In genomic region chr3:57787867-57788623, GRCh38 we compare ENCODE assay signal across 10 cellular contexts. TPM values are rescaled to one million over a fixed set of nuclear protein-coding genes. Genes with fewer than 3 reads are reported as not detected.
A peak's percentile ranks its signal among the peaks of the same experiment; 100 is the strongest.
DNase-seq lines count a peak whose midpoint lies in the region; ATAC-seq, FAIRE-seq and TF ChIP-seq lines count a peak whose summit lies in the region.
"Had no signal": no experiment of that assay in that cellular context is flagged by ENCODE, and none has a peak within 500 bp of the region (broad histone marks: within the 10 kb centered on the region; RNA-seq: fewer than 3 reads in every experiment).

No MANE protein-coding gene starts in this region.

- H3F3A ChIP-seq in PC-9 (ENCODE audit: insufficient read depth, low read depth), result peaks cover 13% of the 10 kb centered on the region; the same call in 1 of the 2 replicates

- CTCF ChIA-PET in PC-9 (lab: Charles Lee), result no interaction called here

- no peak for TF ChIP-seq CTCF in choroid plexus epithelial cell (conservative IDR thresholded peaks at IDR 0.05; ENCODE audit: low read depth, low read length)
- TF ChIP-seq CTCF in PC-9 (conservative IDR thresholded peaks at IDR 0.05), result no peak

- intact Hi-C loops in PC-9 (cut with micrococcal nuclease; ENCODE audit: unreplicated experiment), result no loop called here

- BruUV-seq in PC-9 (replicated peaks; lab: Mats Ljungman, UMichigan), result no TSS peak

- no peaks in the 10 kb centered on the region for H3K9me3 ChIP-seq in PC-9 (ENCODE audit: insufficient read depth, low read depth)
- H3K9me3 ChIP-seq: Peyer's patch had no signal

- peak; percentile 75 for ATAC-seq in GM19467 (IDR thresholded peaks at IDR 0.05; ENCODE audit: unreplicated experiment)
- ATAC-seq in HG03175 (IDR thresholded peaks at IDR 0.05; ENCODE audit: unreplicated experiment), result peak; percentile 93
- ATAC-seq: left lobe of liver had no signal

- POLR2A ChIA-PET in PC-9 (lab: Charles Lee; ENCODE audit: unreplicated experiment), result no interaction called here

- H3K9me2 ChIP-seq in PC-9 (ENCODE audit: insufficient read depth), result no peaks in the 10 kb centered on the region

- H4K20me1 ChIP-seq in PC-9 (ENCODE audit: insufficient read depth), result no peaks in the 10 kb centered on the region; the same call in 1 of the 2 replicates

- no peak overlapping the region for H3K27ac ChIP-seq in PC-9
- H3K27ac ChIP-seq: Peyer's patch had no signal

- H3K4me1 ChIP-seq in PC-9 (replicated peaks; ENCODE audit: insufficient read depth), result peaks cover 29% of the 10 kb centered on the region

- DNase-seq in GM12892 (ENCODE audit: insufficient read length) (peak; percentile 32), choroid plexus epithelial cell (ENCODE audit: low read depth) (peak; percentile 43), PC-9 (no peak), AG08395 (ENCODE audit: low spot score) (no peak), urothelium cell line (ENCODE audit: low spot score) (no peak)
- DNase-seq in activated T-cell treated with anti-CD3 and anti-CD28 coated beads, Interleukin-2, amount 50 U/mL, for 24 hours, result no peak
- DNase-seq: Peyer's patch had no signal

- peak; percentile 97 for FAIRE-seq in GM12892 (lab: Jason Lieb, UNC)
- no peak for FAIRE-seq in urothelium cell line (lab: Jason Lieb, UNC)

- no peak overlapping the region for H3K27ac Mint-ChIP-seq in activated T-cell treated with anti-CD3 and anti-CD28 coated beads, Interleukin-2, amount 50 U/mL, for 24 hours

- peaks cover 85% of the 10 kb centered on the region for H3K79me2 ChIP-seq in PC-9 (ENCODE audit: low read depth)

- peaks cover 3% of the 10 kb centered on the region for H3K36me3 Mint-ChIP-seq in activated T-cell treated with anti-CD3 and anti-CD28 coated beads, Interleukin-2, amount 50 U/mL, for 24 hours (ENCODE audit: low read depth)

- no peak overlapping the region for H2AFZ ChIP-seq in PC-9

- no peaks in the 10 kb centered on the region for H3K36me3 ChIP-seq in PC-9 (ENCODE audit: low read depth)
- H3K36me3 ChIP-seq: Peyer's patch had no signal

- H3K9me3 Mint-ChIP-seq in activated T-cell treated with anti-CD3 and anti-CD28 coated beads, Interleukin-2, amount 50 U/mL, for 24 hours, result no peaks in the 10 kb centered on the region

- peaks cover 36% of the 10 kb centered on the region for H3K4me1 Mint-ChIP-seq in activated T-cell treated with anti-CD3 and anti-CD28 coated beads, Interleukin-2, amount 50 U/mL, for 24 hours (ENCODE audit: low read depth)

- no peak overlapping the region for H3K4me3 Mint-ChIP-seq in activated T-cell treated with anti-CD3 and anti-CD28 coated beads, Interleukin-2, amount 50 U/mL, for 24 hours

- no peaks in the 10 kb centered on the region for H3K27me3 ChIP-seq in PC-9 (ENCODE audit: insufficient read depth, low read depth)
- H3K27me3 ChIP-seq: Peyer's patch had no signal

- H3K27me3 Mint-ChIP-seq in activated T-cell treated with anti-CD3 and anti-CD28 coated beads, Interleukin-2, amount 50 U/mL, for 24 hours, result no peaks in the 10 kb centered on the region

- TF ChIP-seq POLR2A in GM12892 (IDR thresholded peaks at IDR 0.05; ENCODE audit: low read depth, low read length), result no peak

- H3K4me3 ChIP-seq in choroid plexus epithelial cell (ENCODE audit: low read depth, low read length) (no peak overlapping the region), PC-9 (no peak overlapping the region)
- H3K4me3 ChIP-seq: Peyer's patch had no signal

- H3K4me2 ChIP-seq in PC-9, result no peak overlapping the region

RNA-seq across cellular contexts. Expression of gene SLMAP, which starts 31.9 kb away (rescaled TPM):
- polyA plus RNA-seq in GM12892 (2012; ENCODE audit: missing spikeins), result 22.1 TPM
- total RNA-seq in PC-9 (2021), result 116 and 119 TPM in 2 replicates

Comparison
In these comparisons a context has a peak if more than half of its experiments do, and no peak if none do; other contexts are left out.
1. DNase-seq: peak in GM12892 (single experiment) and choroid plexus epithelial cell (single experiment); none in PC-9 (0 of 2), AG08395 (single experiment), activated T-cell treated with anti-CD3 and anti-CD28 coated beads, Interleukin-2, amount 50 U/mL, for 24 hours (single experiment) and urothelium cell line (single experiment).